13 cellular contexts compared by ENCODE assay signal in genomic region chr10:52653221-52653501, GRCh38.
"Had no signal": no experiment of that assay in that cellular context is flagged by ENCODE, and none has a peak within 500 bp of the region (broad histone marks: within the 10 kb centered on the region; RNA-seq: fewer than 3 reads in every experiment).

No MANE protein-coding gene starts in this region.

- H3K9me3 Mint-ChIP-seq: activated B cell treated with CpG ODN at 0.5 μM for 24 hours; dendritic cell treated with granulocyte-macrophage colony-stimulating factor and Interleukin-4, amounts not matched to agents 40 ng/mL and 50 ng/mL, for 4 days; endodermal cell; natural killer cell treated with Interleukin-12 subunit alpha and Interleukin-12 subunit beta and Interleukin-15 and Interleukin-18, amount 100 ng/mL, for 72 hours had no signal

- H3K36me3 ChIP-seq: adrenal gland, prostate gland had no signal

- H3K27ac Mint-ChIP-seq: activated B cell treated with CpG ODN at 0.5 μM for 24 hours; activated CD4-positive, alpha-beta T cell treated with anti-CD3 and anti-CD28 coated beads, Interleukin-2, amount 10 ng/mL, durations not matched to agents 7 days and 5 days; activated naive CD4-positive, alpha-beta T cell treated with anti-CD3 and anti-CD28 coated beads for 36 hours; dendritic cell treated with granulocyte-macrophage colony-stimulating factor and Interleukin-4, amounts not matched to agents 40 ng/mL and 50 ng/mL, for 4 days; endodermal cell; natural killer cell treated with Interleukin-12 subunit alpha and Interleukin-12 subunit beta and Interleukin-15 and Interleukin-18, amount 100 ng/mL, for 72 hours had no signal

- DNase-seq: activated B cell treated with CpG ODN at 0.5 μM for 24 hours; activated CD4-positive, alpha-beta T cell treated with anti-CD3 and anti-CD28 coated beads, Interleukin-2, amount 10 ng/mL, durations not matched to agents 7 days and 5 days; activated CD8-positive, alpha-beta memory T cell treated with anti-CD3 and anti-CD28 coated beads for 24 hours; activated naive CD4-positive, alpha-beta T cell treated with anti-CD3 and anti-CD28 coated beads for 36 hours; endodermal cell; stimulated activated CD4-positive, alpha-beta T cell treated with anti-CD3 and anti-CD28 coated beads, Interleukin-12 subunit alpha, Interleukin-12 subunit beta, amount 100 ng/mL, for 4 hours; stimulated activated CD4-positive, alpha-beta T cell treated with anti-CD3 and anti-CD28 coated beads, Interleukin-2, amount 100 ng/mL, for 48 hours; stimulated activated naive CD4-positive, alpha-beta T cell treated with Interleukin-2 at 50 U/mL for 16 hours had no signal

- H3K4me1 Mint-ChIP-seq: activated B cell treated with CpG ODN at 0.5 μM for 24 hours; activated CD4-positive, alpha-beta T cell treated with anti-CD3 and anti-CD28 coated beads, Interleukin-2, amount 10 ng/mL, durations not matched to agents 7 days and 5 days had no signal

- H3K27me3 ChIP-seq: adrenal gland, testis had no signal

- H3K36me3 Mint-ChIP-seq: natural killer cell treated with Interleukin-12 subunit alpha and Interleukin-12 subunit beta and Interleukin-15 and Interleukin-18, amount 100 ng/mL, for 72 hours had no signal

- H3K9me3 ChIP-seq: adrenal gland, prostate gland, testis had no signal

- H3K4me3 Mint-ChIP-seq: activated B cell treated with CpG ODN at 0.5 μM for 24 hours; activated CD4-positive, alpha-beta T cell treated with anti-CD3 and anti-CD28 coated beads, Interleukin-2, amount 10 ng/mL, durations not matched to agents 7 days and 5 days; activated naive CD4-positive, alpha-beta T cell treated with anti-CD3 and anti-CD28 coated beads for 36 hours; dendritic cell treated with granulocyte-macrophage colony-stimulating factor and Interleukin-4, amounts not matched to agents 40 ng/mL and 50 ng/mL, for 4 days; endodermal cell; natural killer cell treated with Interleukin-12 subunit alpha and Interleukin-12 subunit beta and Interleukin-15 and Interleukin-18, amount 100 ng/mL, for 72 hours had no signal

- ATAC-seq: natural killer cell treated with Interleukin-12 subunit alpha and Interleukin-12 subunit beta and Interleukin-15 and Interleukin-18, amount 100 ng/mL, for 72 hours had no signal

- H3K4me1 ChIP-seq: adrenal gland, prostate gland had no signal

- H3K27me3 Mint-ChIP-seq: activated B cell treated with CpG ODN at 0.5 μM for 24 hours; activated CD4-positive, alpha-beta T cell treated with anti-CD3 and anti-CD28 coated beads, Interleukin-2, amount 10 ng/mL, durations not matched to agents 7 days and 5 days; dendritic cell treated with granulocyte-macrophage colony-stimulating factor and Interleukin-4, amounts not matched to agents 40 ng/mL and 50 ng/mL, for 4 days; natural killer cell treated with Interleukin-12 subunit alpha and Interleukin-12 subunit beta and Interleukin-15 and Interleukin-18, amount 100 ng/mL, for 72 hours had no signal

- H3K27ac ChIP-seq: adrenal gland, prostate gland had no signal

- H3K4me3 ChIP-seq: adrenal gland, prostate gland, testis had no signal
